1 cellular context compared by ENCODE assay signal in genomic region chr7:152106990-152107389, GRCh38.
TF ChIP-seq lines count a peak whose summit lies in the region.

No MANE protein-coding gene starts in this region.

TF ChIP-seq in WTC11, 78 proteins besides CTCF, POLR2A, EP300 and RAD21 (continued from another document):
- no peak for TF ChIP-seq ZNF425 (CRISPR knock-in tag; conservative IDR thresholded peaks at IDR 0.05)
